In genomic region chr17:47220531-47220999, GRCh38 we compare ENCODE assay signal across 12 cellular contexts. TPM values are rescaled to one million over a fixed set of nuclear protein-coding genes. Genes with fewer than 3 reads are reported as not detected.
DNase-seq lines count a peak whose midpoint lies in the region; ATAC-seq and TF ChIP-seq lines count a peak whose summit lies in the region.
"Had no signal": no experiment of that assay in that cellular context is flagged by ENCODE, and none has a peak within 500 bp of the region (broad histone marks: within the 10 kb centered on the region; RNA-seq: fewer than 3 reads in every experiment).

No MANE protein-coding gene starts in this region.

- H3K4me3 Mint-ChIP-seq in effector memory CD8-positive, alpha-beta T cell, result peak overlapping the region; percentile 69 to 85
- H3K4me3 Mint-ChIP-seq in stimulated activated naive CD8-positive, alpha-beta T cell treated with anti-CD3 and anti-CD28 coated beads, Interleukin-15, amount 100 ng/mL, for 72 hours, result peak overlapping the region; percentile 37 to 53
- H3K4me3 Mint-ChIP-seq: nephron progenitor cell had no signal

- H3K36me3 Mint-ChIP-seq in effector memory CD8-positive, alpha-beta T cell (ENCODE audit: insufficient read depth), result peaks cover 4% of the 10 kb centered on the region

- H3K27me3 ChIP-seq in right cardiac atrium (ENCODE audit: control insufficient read depth, insufficient read depth), result no peaks in the 10 kb centered on the region
- no peaks in the 10 kb centered on the region for H3K27me3 ChIP-seq in heart left ventricle
- H3K27me3 ChIP-seq in vagina, result no peaks in the 10 kb centered on the region

- TF ChIP-seq CTCF in heart left ventricle (IDR thresholded peaks at IDR 0.05) (no peak), GM10248 (IDR thresholded peaks at IDR 0.05; ENCODE audit: control extremely low read depth, extremely low read depth, low read depth, missing control alignments) (no peak), vagina (IDR thresholded peaks at IDR 0.05) (no peak)

- peak overlapping the region; percentile 90 to 93 for H3K27ac Mint-ChIP-seq in effector memory CD8-positive, alpha-beta T cell
- H3K27ac Mint-ChIP-seq in stimulated activated naive CD8-positive, alpha-beta T cell treated with anti-CD3 and anti-CD28 coated beads, Interleukin-15, amount 100 ng/mL, for 72 hours, result no peak overlapping the region
- H3K27ac Mint-ChIP-seq: nephron progenitor cell had no signal

- H3K36me3 ChIP-seq in heart left ventricle (no peaks in the 10 kb centered on the region), vagina (no peaks in the 10 kb centered on the region)

- ATAC-seq in right cardiac atrium, result no peak
- no peak for ATAC-seq in heart left ventricle
- ATAC-seq in effector memory CD8-positive, alpha-beta T cell (replicated peaks), result peak; percentile 80
- ATAC-seq in stimulated activated naive CD8-positive, alpha-beta T cell treated with anti-CD3 and anti-CD28 coated beads, Interleukin-15, amount 100 ng/mL, for 72 hours, result peak; percentile 96
- ATAC-seq: HCT116, SK-N-SH treated with all-trans-retinoic acid at 6 μM for 48 hours had no signal

- POLR2A ChIA-PET in GM10248 (lab: Yijun Ruan, JAX), result no interaction called here

- no peaks in the 10 kb centered on the region for H3K9me3 Mint-ChIP-seq in effector memory CD8-positive, alpha-beta T cell
- peaks cover 10 to 30% of the 10 kb centered on the region in 2 donors for H3K9me3 Mint-ChIP-seq in stimulated activated naive CD8-positive, alpha-beta T cell treated with anti-CD3 and anti-CD28 coated beads, Interleukin-15, amount 100 ng/mL, for 72 hours

- H3K27ac ChIP-seq in right cardiac atrium (ENCODE audit: low read length) (peak overlapping the region; percentile 39), heart left ventricle (no peak overlapping the region), vagina (no peak overlapping the region)

- intact Hi-C loops in right cardiac atrium (cut with DNase I) (no loop called here), heart left ventricle (cut with DNase I) (loop anchor here in 1 of 10 donors (10.0 kb wide), 1 partner anchor 584 kb away; no protein-coding TSS in a partner anchor), vagina (cut with DNase I) (no loop called here)

- peaks cover 9% of the 10 kb centered on the region for H3K4me1 ChIP-seq in right cardiac atrium (ENCODE audit: control insufficient read depth, insufficient read depth, low read length)
- peaks cover 0 to 63% (median 36%) of the 10 kb centered on the region in 12 donors for H3K4me1 ChIP-seq in heart left ventricle
- peaks cover 21% of the 10 kb centered on the region for H3K4me1 ChIP-seq in vagina

- WGBS in right cardiac atrium, result 55% methylated on average over 7 of the region's 7 CpGs
- WGBS in heart left ventricle, 4 donors, result 53 to 74% (median 70%) methylated on average over 7 of the region's 7 CpGs

- CTCF ChIA-PET in GM10248 (lab: Yijun Ruan, JAX), result interaction anchor here (1.0 to 3.5 kb wide), 8 partner anchors 10 to 395 kb away, joined by 3 to 34 read pairs (median 5); partner anchors contain the start of gene MYL4

- H3K9me3 ChIP-seq in right cardiac atrium (ENCODE audit: control insufficient read depth, low read length) (no peaks in the 10 kb centered on the region), heart left ventricle (no peaks in the 10 kb centered on the region), vagina (no peaks in the 10 kb centered on the region)

- TF ChIP-seq POLR2A in heart left ventricle (IDR thresholded peaks at IDR 0.05) (no peak), vagina (IDR thresholded peaks at IDR 0.05) (no peak)

- no peaks in the 10 kb centered on the region for H3K27me3 Mint-ChIP-seq in effector memory CD8-positive, alpha-beta T cell
- H3K27me3 Mint-ChIP-seq in stimulated activated naive CD8-positive, alpha-beta T cell treated with anti-CD3 and anti-CD28 coated beads, Interleukin-15, amount 100 ng/mL, for 72 hours, result no peaks in the 10 kb centered on the region

- peaks cover 37 to 38% of the 10 kb centered on the region in 2 donors for H3K4me1 Mint-ChIP-seq in effector memory CD8-positive, alpha-beta T cell (ENCODE audit: low read depth in 2 of 2)
- H3K4me1 Mint-ChIP-seq in stimulated activated naive CD8-positive, alpha-beta T cell treated with anti-CD3 and anti-CD28 coated beads, Interleukin-15, amount 100 ng/mL, for 72 hours, result peaks cover 35% of the 10 kb centered on the region

- peak in 1 of 3 donors; percentile 50 for DNase-seq in right cardiac atrium
- no peak for DNase-seq in heart left ventricle
- DNase-seq in NCI-H345 (lab: John Stamatoyannopoulos, UW), result peak; percentile 27
- peak; percentile 37 to 47 (median 40) for DNase-seq in effector memory CD8-positive, alpha-beta T cell
- DNase-seq in stimulated activated naive CD8-positive, alpha-beta T cell treated with anti-CD3 and anti-CD28 coated beads, Interleukin-15, amount 100 ng/mL, for 72 hours, result peak in 1 of 2 donors; percentile 36
- no peak for DNase-seq in GM10248 (ENCODE audit: extremely low spot score)
- no peak for DNase-seq in vagina (ENCODE audit: extremely low spot score in 2 of 2)
- no peak for DNase-seq in NCI-H226
- DNase-seq: nephron progenitor cell; stimulated activated CD4-positive, alpha-beta T cell treated with anti-CD3 and anti-CD28 coated beads, Interleukin-12 subunit alpha, Interleukin-12 subunit beta, amount 100 ng/mL, for 4 hours had no signal

- H3K4me3 ChIP-seq in right cardiac atrium (ENCODE audit: low read length) (no peak overlapping the region), heart left ventricle (no peak overlapping the region), vagina (no peak overlapping the region)

RNA-seq across cellular contexts. Expression of gene MYL4, which starts 11.4 kb away (rescaled TPM):
- total RNA-seq in right cardiac atrium, result 1,000 to 10,000 TPM; 3,878 to 6,276 (median 5,738) TPM
- 10,368 TPM for polyA plus RNA-seq in right cardiac atrium
- total RNA-seq in heart left ventricle, result 100 to 1,000 TPM in 3 of 9 donors, 10 to 100 TPM in 6; 24.9 to 186 (median 69.0) TPM
- polyA plus RNA-seq in heart left ventricle, result 100 to 1,000 TPM in 1 of 2 donors, 10 to 100 TPM in 1; 33.0 to 750 TPM
- total RNA-seq in vagina, result not detected

RNA-seq across cellular contexts. Expression of gene CDC27, which starts 31.5 kb away (rescaled TPM):
- total RNA-seq in right cardiac atrium, result 10 to 100 TPM; 74.2 to 87.0 (median 82.3) TPM
- 15.2 TPM for polyA plus RNA-seq in right cardiac atrium
- 100 to 1,000 TPM in 2 of 9 donors, 10 to 100 TPM in 7; 43.7 to 110 (median 79.7) TPM for total RNA-seq in heart left ventricle
- polyA plus RNA-seq in heart left ventricle, result 10 to 100 TPM; 10.4 to 37.4 TPM
- total RNA-seq in vagina, result 91.1 TPM

RNA-seq across cellular contexts. Expression of gene ITGB3, which starts 33.1 kb away (rescaled TPM):
- total RNA-seq in right cardiac atrium (10 to 100 TPM in 1 of 4 donors, 1 to 10 TPM in 3; 5.0 to 11.9 (median 6.5) TPM), heart left ventricle (10 to 100 TPM in 2 of 9 donors, 1 to 10 TPM in 7; 2.6 to 14.8 (median 4.8) TPM), vagina (6.1 TPM)
- polyA plus RNA-seq in right cardiac atrium (2.3 TPM), heart left ventricle (1 to 10 TPM; 1.3 to 5.0 TPM)

Comparison
In these comparisons a context has a peak if more than half of its experiments do, and no peak if none do; other contexts are left out.
1. ATAC-seq: peak in effector memory CD8-positive, alpha-beta T cell (single experiment) and stimulated activated naive CD8-positive, alpha-beta T cell treated with anti-CD3 and anti-CD28 coated beads, Interleukin-15, amount 100 ng/mL, for 72 hours (single experiment); none in right cardiac atrium (0 of 2) and heart left ventricle (0 of 4).
2. DNase-seq: peak in NCI-H345 (single experiment) and effector memory CD8-positive, alpha-beta T cell (3 of 3); none in heart left ventricle (0 of 5), GM10248 (single experiment), vagina (0 of 2) and NCI-H226 (single experiment).
3. H3K27ac Mint-ChIP-seq: peak in effector memory CD8-positive, alpha-beta T cell (2 of 2); none in stimulated activated naive CD8-positive, alpha-beta T cell treated with anti-CD3 and anti-CD28 coated beads, Interleukin-15, amount 100 ng/mL, for 72 hours (0 of 2).
4. RNA of gene MYL4, which starts 11.4 kb away (total RNA-seq): 3,878 to 6,276 TPM in right cardiac atrium and 24.9 to 186 TPM in heart left ventricle; not detected in vagina (single experiment); every median in the first group is over 10 times any median in the second.